In the genomic region with DNA sequence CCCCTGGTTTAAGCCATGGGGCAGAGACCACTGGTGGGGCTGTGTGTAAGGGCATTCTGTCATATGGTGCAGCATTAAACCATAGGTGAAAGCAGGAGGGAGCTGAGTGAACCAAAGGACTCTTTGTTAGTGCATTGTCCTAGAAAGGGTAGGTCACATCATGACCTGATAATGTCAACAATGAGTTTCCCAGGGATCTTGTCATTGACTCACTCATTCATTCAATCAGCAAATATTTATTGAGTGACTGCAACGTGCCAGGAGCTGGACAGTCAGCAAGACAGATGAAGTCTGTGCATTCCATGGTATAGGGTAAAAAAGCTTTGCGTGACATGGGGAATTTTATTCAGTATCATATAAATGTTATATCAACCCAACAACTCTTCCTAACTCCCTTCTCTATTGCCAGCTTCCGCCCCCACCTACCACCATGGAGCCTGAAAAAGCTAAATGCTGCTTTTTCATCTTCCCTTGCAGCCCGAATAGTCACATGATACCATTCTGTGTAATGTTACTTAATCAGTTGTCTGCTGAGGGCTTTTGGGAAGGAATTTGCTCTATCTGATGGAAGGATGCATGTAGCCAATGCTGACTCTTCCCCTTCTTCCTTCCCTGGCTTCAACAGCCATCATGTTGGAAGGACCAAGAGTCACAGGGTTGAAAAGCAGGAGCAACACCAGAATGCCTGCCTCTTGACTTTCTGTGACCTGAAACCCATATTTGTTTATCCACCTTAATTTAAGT, we compare ENCODE assay signal across 18 cellular contexts. TPM values are rescaled to one million over a fixed set of nuclear protein-coding genes. Genes with fewer than 3 reads are reported as not detected.
A peak's percentile ranks its signal among the peaks of the same experiment; 100 is the strongest.
DNase-seq lines count a peak whose midpoint lies in the region; ATAC-seq, FAIRE-seq and TF ChIP-seq lines count a peak whose summit lies in the region.
"Had no signal": no experiment of that assay in that cellular context is flagged by ENCODE, and none has a peak within 500 bp of the region (broad histone marks: within the 10 kb centered on the region; RNA-seq: fewer than 3 reads in every experiment).

No MANE protein-coding gene starts in this region.

- 0 out of 2 replicates have a peak, but pooled peaks cover 3% of the 10 kb centered on the region for H3K9me2 ChIP-seq in PC-9 (ENCODE audit: insufficient read depth)

- no peak for TF ChIP-seq CTCF in A549 (IDR thresholded peaks at IDR 0.05)
- TF ChIP-seq CTCF in PC-9 (conservative IDR thresholded peaks at IDR 0.05): no peak

- no peak overlapping the region for H2AFZ ChIP-seq in PC-9

- 12% methylated on average over 4 of the region's 4 CpGs for WGBS in A549 (ENCODE audit: missing lambda C conversion rate)

- H3K9me3 ChIP-seq in A549: no peaks in the 10 kb centered on the region
- H3K9me3 ChIP-seq in PC-9 (ENCODE audit: insufficient read depth, low read depth): no peaks in the 10 kb centered on the region

- H3K27ac ChIP-seq in A549 (peak overlapping the region; percentile 1 to 38; a peak in 2 of 6 replicates), PC-9 (0 out of 2 replicates have a peak overlapping the region, but pooled peaks have one; percentile 25), epithelial cell of prostate (peak overlapping the region; percentile 24)
- H3K27ac ChIP-seq: BLaER1 treated with 17β-estradiol and CSF1 and Interleukin-3, amounts not matched to agents 10 nM and 100 nM; KMS-11 had no signal

- H3K4me3 ChIP-seq in A549 (no peak overlapping the region), PC-9 (no peak overlapping the region)
- H3K4me3 ChIP-seq: BLaER1 treated with 17β-estradiol and CSF1 and Interleukin-3, amounts not matched to agents 10 nM and 100 nM had no signal

- no TSS peak for BruUV-seq in PC-9 (replicated peaks; lab: Mats Ljungman, UMichigan)

- no peak for TF ChIP-seq RAD21 in A549 (conservative IDR thresholded peaks at IDR 0.05 in 1 of 2, IDR thresholded peaks at IDR 0.05 in 1 of 2)

- H3K4me1 ChIP-seq in A549 (peaks cover 18% of the 10 kb centered on the region; the same call in 2 of the 3 replicates), PC-9 (replicated peaks; ENCODE audit: insufficient read depth) (peaks cover 12% of the 10 kb centered on the region)

- no peak for FAIRE-seq in A549 (lab: Jason Lieb, UNC)
- FAIRE-seq: A204.1 had no signal

- DNase-seq in A549 (ENCODE audit: low read depth in 1 of 2, low spot score in 1 of 2) (peak; percentile 59 to 77), HT-29 (ENCODE audit: low spot score) (peak; percentile 44), PC-9 (peak in 1 of 2 experiments; percentile 73), epithelial cell of prostate (ENCODE audit: low read depth, low spot score) (peak; percentile 24), NCI-H82 treated with DMSO at 0.1 percent for 48 hours (lab: John Stamatoyannopoulos, UW; ENCODE audit: unreplicated experiment) (no peak), posterior vena cava (ENCODE audit: low spot score) (no peak), NCI-H1048 (lab: John Stamatoyannopoulos, UW) (no peak)
- DNase-seq: H7, NCI-H1092 treated with DMSO at 0.1 percent for 48 hours, NCI-H187, NCI-H345, NCI-H526 had no signal

- H3K27me3 ChIP-seq in PC-9 (ENCODE audit: insufficient read depth, low read depth): no peaks in the 10 kb centered on the region
- H3K27me3 ChIP-seq: BLaER1 treated with 17β-estradiol and CSF1 and Interleukin-3, amounts not matched to agents 10 nM and 100 nM had no signal

- intact Hi-C loops in PC-9 (cut with micrococcal nuclease; ENCODE audit: unreplicated experiment) (no loop called here), posterior vena cava (cut with DNase I) (no loop called here)

- H3K79me2 ChIP-seq in PC-9 (ENCODE audit: low read depth): no peaks in the 10 kb centered on the region

- POLR2A ChIA-PET in A549 (lab: Yijun Ruan, JAX) (interaction anchor here (0.9 kb wide), 1 partner anchor 12 kb away, joined by 3 read pairs; no protein-coding TSS in a partner anchor), PC-9 (lab: Charles Lee; ENCODE audit: unreplicated experiment) (no interaction called here)

- H3K36me3 ChIP-seq in PC-9 (ENCODE audit: low read depth): no peaks in the 10 kb centered on the region

- H4K20me1 ChIP-seq in PC-9 (ENCODE audit: insufficient read depth): no peaks in the 10 kb centered on the region
- H4K20me1 ChIP-seq: BLaER1 treated with 17β-estradiol and CSF1 and Interleukin-3, amounts not matched to agents 10 nM and 100 nM had no signal

- CTCF ChIA-PET in A549 (lab: Yijun Ruan, JAX) (interaction anchor here (0.9 to 1.4 kb wide), 4 partner anchors 13 to 613 kb away, joined by 3 to 9 read pairs (median 3); no protein-coding TSS in a partner anchor), PC-9 (lab: Charles Lee) (no interaction called here)

- ATAC-seq in A549 (peak; percentile 92 to 95), HG03460 (IDR thresholded peaks at IDR 0.05; ENCODE audit: unreplicated experiment) (no peak)
- ATAC-seq: Right ventricle myocardium inferior had no signal

- TF ChIP-seq EP300 in A549 (IDR thresholded peaks at IDR 0.05): no peak

- no peak for TF ChIP-seq POLR2A in A549 (IDR thresholded peaks at IDR 0.05; ENCODE audit: low read length)

- peak overlapping the region; percentile 47 for H3K4me2 ChIP-seq in A549
- no peak overlapping the region for H3K4me2 ChIP-seq in PC-9
- H3K4me2 ChIP-seq: BLaER1 treated with 17β-estradiol and CSF1 and Interleukin-3, amounts not matched to agents 10 nM and 100 nM; KMS-11 had no signal

- no peaks in the 10 kb centered on the region for H3F3A ChIP-seq in PC-9 (ENCODE audit: insufficient read depth, low read depth)

TF ChIP-seq in A549, 52 proteins besides CTCF, POLR2A, EP300 and RAD21 (continues in another document):
- TF ChIP-seq KDM5A (IDR thresholded peaks at IDR 0.05) (no peak), JUN (IDR thresholded peaks at IDR 0.05) (no peak), HEYL (CRISPR knock-in tag; IDR thresholded peaks at IDR 0.05) (no peak), CBX2 (IDR thresholded peaks at IDR 0.05; ENCODE audit: borderline replicate concordance, low read depth) (no peak), NR3C1 (IDR thresholded peaks at IDR 0.05) (no peak), RARB (CRISPR knock-in tag; IDR thresholded peaks at IDR 0.05) (no peak), SMC3 (IDR thresholded peaks at IDR 0.05) (no peak), MAZ (IDR thresholded peaks at IDR 0.05; ENCODE audit: borderline replicate concordance, low read depth, low read length) (no peak), RCOR1 (IDR thresholded peaks at IDR 0.05; ENCODE audit: low read depth, low read length) (no peak), EHMT2 (IDR thresholded peaks at IDR 0.05; ENCODE audit: low read depth) (peak; percentile 30; the same call in 1 of the 2 replicates), BHLHE40 (IDR thresholded peaks at IDR 0.05; ENCODE audit: low read depth, low read length) (no peak), FOSL2 (IDR thresholded peaks at IDR 0.05) (no peak), FOSL2 (CRISPR knock-in tag; IDR thresholded peaks at IDR 0.05) (peak; percentile 71), ZFP36 (IDR thresholded peaks at IDR 0.05; ENCODE audit: borderline replicate concordance, partially characterized antibody) (no peak), ZNF302 (CRISPR knock-in tag; IDR thresholded peaks at IDR 0.05) (no peak), HDAC2 (IDR thresholded peaks at IDR 0.05) (no peak), CHD2 (IDR thresholded peaks at IDR 0.05; ENCODE audit: low read length, partially characterized antibody) (no peak)
- TF ChIP-seq, protein P1, sequence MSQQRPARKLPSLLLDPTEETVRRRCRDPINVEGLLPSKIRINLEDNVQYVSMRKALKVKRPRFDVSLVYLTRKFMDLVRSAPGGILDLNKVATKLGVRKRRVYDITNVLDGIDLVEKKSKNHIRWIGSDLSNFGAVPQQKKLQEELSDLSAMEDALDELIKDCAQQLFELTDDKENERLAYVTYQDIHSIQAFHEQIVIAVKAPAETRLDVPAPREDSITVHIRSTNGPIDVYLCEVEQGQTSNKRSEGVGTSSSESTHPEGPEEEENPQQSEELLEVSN (IDR thresholded peaks at IDR 0.05; ENCODE audit: borderline replicate concordance, low read depth): no peak
- TF ChIP-seq, protein P2, sequence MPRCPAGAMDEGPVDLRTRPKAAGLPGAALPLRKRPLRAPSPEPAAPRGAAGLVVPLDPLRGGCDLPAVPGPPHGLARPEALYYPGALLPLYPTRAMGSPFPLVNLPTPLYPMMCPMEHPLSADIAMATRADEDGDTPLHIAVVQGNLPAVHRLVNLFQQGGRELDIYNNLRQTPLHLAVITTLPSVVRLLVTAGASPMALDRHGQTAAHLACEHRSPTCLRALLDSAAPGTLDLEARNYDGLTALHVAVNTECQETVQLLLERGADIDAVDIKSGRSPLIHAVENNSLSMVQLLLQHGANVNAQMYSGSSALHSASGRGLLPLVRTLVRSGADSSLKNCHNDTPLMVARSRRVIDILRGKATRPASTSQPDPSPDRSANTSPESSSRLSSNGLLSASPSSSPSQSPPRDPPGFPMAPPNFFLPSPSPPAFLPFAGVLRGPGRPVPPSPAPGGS (IDR thresholded peaks at IDR 0.05): no peak

RNA-seq across cellular contexts. Expression of gene OTULINL, which starts 11.5 kb away (rescaled TPM):
- polyA plus RNA-seq in A549 (2011; rRNA removed): 2.9 and 3.7 TPM in 2 replicates
- 1.7 and 2.3 TPM in 2 replicates for polyA plus RNA-seq in A549 (2012; cell fraction: cytosol; rRNA removed)
- 1.2 and 2.4 TPM in 2 replicates for polyA plus RNA-seq in A549 (2012; cell fraction: nucleus; rRNA removed)
- polyA plus RNA-seq in A549 (2017; fragmentation: RNase III; extraction: RNeasy Plus Mini Kit Qiagen cat#74134 plus additional on column Dnase treatment): 2.4 to 3.2 TPM (median 2.9 TPM) in 3 replicates
- polyA minus RNA-seq in A549 (2011; rRNA and poly(A)+ RNA removed): 0.87 and 1.3 TPM in 2 replicates
- total RNA-seq in HT-29 (2014; rRNA removed; shearing (Covaris generic)): 7.5 and 8.6 TPM in 2 replicates
- total RNA-seq in PC-9 (2021): 4.1 and 7.1 TPM in 2 replicates
- total RNA-seq in posterior vena cava: 10 to 100 TPM in 1 of 2 donors, 1 to 10 TPM in 1; 6.8 to 13.7 TPM
- total RNA-seq: MCF 10A had no signal

Comparison
In these comparisons a context has a peak if more than half of its experiments do, and no peak if none do; other contexts are left out.
1. DNase-seq: peak in A549 (2 of 2), HT-29 (single experiment) and epithelial cell of prostate (single experiment); none in NCI-H82 treated with DMSO at 0.1 percent for 48 hours (single experiment), posterior vena cava (single experiment) and NCI-H1048 (single experiment).
2. Peak in every context shown above with its lines, with median percentiles within 50 percentile points of each other: H3K27ac ChIP-seq.